ENCODE assay signal across 1 cellular context in genomic region chr6:109237986-109238329, GRCh38.
A peak's percentile ranks its signal among the peaks of the same experiment; 100 is the strongest.
TF ChIP-seq lines count a peak whose summit lies in the region.

No MANE protein-coding gene starts in this region.

TF ChIP-seq in K562, 482 proteins besides CTCF, POLR2A, EP300 and RAD21 (continued from another document):
- TF ChIP-seq CEBPZ (IDR thresholded peaks at IDR 0.05; ENCODE audit: borderline replicate concordance, low read depth, low read length) (no peak), KLF1 (tag; IDR thresholded peaks at IDR 0.05) (no peak), CHD1 (IDR thresholded peaks at IDR 0.05; ENCODE audit: low read length) (no peak), FOXA1 (IDR thresholded peaks at IDR 0.05; ENCODE audit: borderline replicate concordance) (no peak), NFIC (IDR thresholded peaks at IDR 0.05) (no peak), BRD9 (IDR thresholded peaks at IDR 0.05; ENCODE audit: low read depth, partially characterized antibody) (peak; percentile 30), TRIM24 (IDR thresholded peaks at IDR 0.05) (0 out of 4 replicates have a peak, but pooled peaks of 1 of the 2 experiments have one; percentile 1), SMAD4 (CRISPR knock-in tag; conservative IDR thresholded peaks at IDR 0.05) (no peak)
